ENCODE assay signal across 8 cellular contexts in the genomic region with DNA sequence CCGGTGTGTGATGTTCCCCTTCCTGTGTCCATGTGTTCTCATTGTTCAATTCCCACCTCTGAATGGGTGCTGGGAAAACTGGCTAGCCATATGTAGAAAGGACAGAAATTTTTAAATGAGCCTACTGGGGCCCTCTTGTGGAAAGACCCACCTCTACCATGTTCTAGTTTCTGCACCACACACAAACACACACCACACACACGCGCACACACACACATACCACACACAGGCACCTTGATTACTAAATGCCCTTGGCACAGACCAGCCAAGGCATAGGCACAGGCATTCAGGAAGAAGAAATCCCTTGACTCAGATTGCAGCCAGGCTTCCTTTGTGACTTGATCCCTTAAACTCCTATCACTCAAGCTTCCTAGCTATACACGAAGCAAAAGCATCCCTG.
DNase-seq lines count a peak whose midpoint lies in the region; ATAC-seq and TF ChIP-seq lines count a peak whose summit lies in the region.

No MANE protein-coding gene starts in this region.

- WGBS in ovary, 3 donors = 66 to 79% (median 71%) methylated on average over 4 of the region's 4 CpGs

- ATAC-seq in Right ventricle myocardium inferior = no peak
- no peak; the same call in 1 of the 2 replicates for ATAC-seq in Panc1
- ATAC-seq in foreskin keratinocyte = no peak
- ATAC-seq in HG03469 (IDR thresholded peaks at IDR 0.05; ENCODE audit: unreplicated experiment) = no peak
- ATAC-seq in HG02588 (IDR thresholded peaks at IDR 0.05; ENCODE audit: unreplicated experiment) = no peak

- no peak for TF ChIP-seq POLR2A in ovary (IDR thresholded peaks at IDR 0.05)

- peaks cover 20% of the 10 kb centered on the region for H3K4me1 ChIP-seq in cardiac muscle cell (ENCODE audit: low read depth)
- H3K4me1 ChIP-seq in Panc1 (ENCODE audit: control insufficient read depth, insufficient read depth, low read length) = peaks cover 5% of the 10 kb centered on the region; the same call in 1 of the 2 replicates
- H3K4me1 ChIP-seq in foreskin keratinocyte = peaks cover 15% of the 10 kb centered on the region
- peaks cover 32% of the 10 kb centered on the region for H3K4me1 ChIP-seq in ovary (ENCODE audit: insufficient read depth)

- peak overlapping the region; percentile 9 for H3K27ac ChIP-seq in cardiac muscle cell
- no peak overlapping the region for H3K27ac ChIP-seq in Panc1 (ENCODE audit: low read length)
- no peak overlapping the region for H3K27ac ChIP-seq in foreskin keratinocyte
- no peak overlapping the region for H3K27ac ChIP-seq in ovary

- POLR2A ChIA-PET in Panc1 (lab: Charles Lee) = no interaction called here

- H3K36me3 ChIP-seq in cardiac muscle cell = no peaks in the 10 kb centered on the region
- H3K36me3 ChIP-seq in Panc1 (ENCODE audit: control insufficient read depth, insufficient read depth, low read length) = no peaks in the 10 kb centered on the region
- H3K36me3 ChIP-seq in ovary = no peaks in the 10 kb centered on the region

- CTCF ChIA-PET in Panc1 (lab: Charles Lee) = no interaction called here

- H3K27me3 ChIP-seq in cardiac muscle cell = no peaks in the 10 kb centered on the region
- no peaks in the 10 kb centered on the region for H3K27me3 ChIP-seq in Panc1 (ENCODE audit: control insufficient read depth, insufficient read depth, low read length)
- H3K27me3 ChIP-seq in foreskin keratinocyte = no peaks in the 10 kb centered on the region
- no peaks in the 10 kb centered on the region for H3K27me3 ChIP-seq in ovary

- TF ChIP-seq CTCF in cardiac muscle cell (IDR thresholded peaks at IDR 0.05; ENCODE audit: low read depth, low read length) (peak; percentile 44), Panc1 (IDR thresholded peaks at IDR 0.05) (peak; percentile 47; the same call in 1 of the 2 replicates), foreskin keratinocyte (conservative IDR thresholded peaks at IDR 0.05) (peak; percentile 42), ovary (IDR thresholded peaks at IDR 0.05) (no peak)

- TF ChIP-seq EP300 in ovary (IDR thresholded peaks at IDR 0.05) = no peak

- peak; percentile 41 to 67 for DNase-seq in cardiac muscle cell (ENCODE audit: low read depth in 1 of 2, low spot score in 1 of 2)
- DNase-seq in Right ventricle myocardium inferior (ENCODE audit: missing footprints) = no peak
- no peak for DNase-seq in Panc1 (ENCODE audit: low read depth, low spot score)
- DNase-seq in foreskin keratinocyte = peak; percentile 33 to 54
- DNase-seq in NK-92 treated with Interleukin-12 subunit alpha and Interleukin-12 subunit beta, amount 100 ng/mL, for 24 hours (lab: John Stamatoyannopoulos, UW) = no peak
- no peak for DNase-seq in ovary

- H3K4me3 ChIP-seq in cardiac muscle cell = no peak overlapping the region
- H3K4me3 ChIP-seq in Panc1 (ENCODE audit: low read depth in 2 of 2, low read length in 2 of 2) = no peak overlapping the region
- H3K4me3 ChIP-seq in ovary = no peak overlapping the region

- in situ Hi-C loops in Panc1 (cut with HindIII; ENCODE audit: low pct_unique_long_range_greater_than_20kb, low sequenced_read_pairs) = no loop called here

- no TSS peak for BruUV-seq in Panc1 (replicated peaks; lab: Mats Ljungman, UMichigan)

- intact Hi-C loops in Right ventricle myocardium inferior (cut with DNase I) = loop anchor here (5.0 to 10.0 kb wide), 2 partner anchors 130 to 163 kb away; no protein-coding TSS in a partner anchor
- intact Hi-C loops in Panc1 (cut with micrococcal nuclease; ENCODE audit: unreplicated experiment) = no loop called here
- intact Hi-C loops in ovary (cut with DNase I) = loop anchor here in 1 of 4 donors (10.0 kb wide), 1 partner anchor 57 kb away; a partner anchor contains a TSS

- no peaks in the 10 kb centered on the region for H3K9me3 ChIP-seq in cardiac muscle cell (ENCODE audit: low read depth)
- H3K9me3 ChIP-seq in Panc1 (ENCODE audit: control insufficient read depth, insufficient read depth, low read depth, low read length) = no peaks in the 10 kb centered on the region
- H3K9me3 ChIP-seq in ovary = no peaks in the 10 kb centered on the region

Comparison
In these comparisons a context has a peak if more than half of its experiments do, and no peak if none do; other contexts are left out.
1. DNase-seq: peak in cardiac muscle cell (2 of 2) and foreskin keratinocyte (2 of 2); none in Right ventricle myocardium inferior (single experiment), Panc1 (single experiment), NK-92 treated with Interleukin-12 subunit alpha and Interleukin-12 subunit beta, amount 100 ng/mL, for 24 hours (single experiment) and ovary (0 of 5).
2. CTCF ChIP-seq: peak in cardiac muscle cell (single experiment), Panc1 (single experiment) and foreskin keratinocyte (single experiment); none in ovary (0 of 3).